ENCODE assay signal across 25 cellular contexts in genomic region chr12:131332224-131332623, GRCh38.
"Had no signal": no experiment of that assay in that cellular context is flagged by ENCODE, and none has a peak within 500 bp of the region (broad histone marks: within the 10 kb centered on the region; RNA-seq: fewer than 3 reads in every experiment).

No MANE protein-coding gene starts in this region.

- H3K9me3 Mint-ChIP-seq: activated naive CD8-positive, alpha-beta T cell treated with anti-CD3 and anti-CD28 coated beads, Interleukin-2, amount 10 ng/mL, durations not matched to agents 7 days and 5 days; activated T-cell treated with anti-CD3 and anti-CD28 coated beads, Interleukin-2, amount 50 U/mL, for 72 hours; activated T-helper 2 cell treated with anti-CD3 and anti-CD28 coated beads, Interferon-gamma antibody, Interleukin-2, Interleukin-4, amounts not matched to agents 10 μg/mL and 5 μg/mL and 100 μg/mL, durations not matched to agents 14 hours and 24 hours and 36 hours had no signal

- DNase-seq: activated CD4-positive, alpha-beta T cell treated with anti-CD3 and anti-CD28 coated beads for 48 hours; activated CD4-positive, alpha-beta T cell treated with anti-CD3 and anti-CD28 coated beads, Interleukin-2, amount 50 U/mL, for 4 hours; activated CD4-positive, CD25-positive, alpha-beta regulatory T cell treated with anti-CD3 and anti-CD28 coated beads, Interleukin-2, amount 50 U/mL, for 72 hours; activated CD8-positive, alpha-beta T cell treated with anti-CD3 and anti-CD28 coated beads, Interleukin-2, amount 10 ng/mL, durations not matched to agents 7 days and 5 days; activated naive CD4-positive, alpha-beta T cell treated with anti-CD3 and anti-CD28 coated beads, Interleukin-2, amount 50 U/mL, for 16 hours; activated naive CD8-positive, alpha-beta T cell treated with anti-CD3 and anti-CD28 coated beads, Interleukin-2, amount 10 ng/mL, durations not matched to agents 7 days and 5 days; activated T-cell treated with anti-CD3 and anti-CD28 coated beads, Interleukin-2, amount 50 U/mL, for 72 hours; adrenal gland; brain microvascular endothelial cell; MG63; NCI-H1105; NCI-H1436; NCI-H1694 treated with DMSO at 0.1 percent for 48 hours; NCI-H2029 treated with DMSO at 0.1 percent for 48 hours; NCI-H345; NCI-H510A; NCI-H69; NK-92 treated with Interleukin-12 subunit alpha and Interleukin-12 subunit beta, amount 100 ng/mL, for 24 hours; OCI-M1; SHP77; SW 1271 had no signal

- H3K4me3 ChIP-seq: adrenal gland, ascending aorta, MG63, SJSA1 had no signal

- H3K27ac ChIP-seq: adrenal gland, ascending aorta, brain microvascular endothelial cell, SJSA1 had no signal

- H3K4me3 Mint-ChIP-seq: activated CD8-positive, alpha-beta T cell treated with anti-CD3 and anti-CD28 coated beads, Interleukin-2, amount 10 ng/mL, durations not matched to agents 7 days and 5 days; activated naive CD8-positive, alpha-beta T cell treated with anti-CD3 and anti-CD28 coated beads, Interleukin-2, amount 10 ng/mL, durations not matched to agents 7 days and 5 days; activated T-cell treated with anti-CD3 and anti-CD28 coated beads, Interleukin-2, amount 50 U/mL, for 72 hours; WTC11 had no signal

- H3K4me1 ChIP-seq: adrenal gland, ascending aorta, SJSA1 had no signal

- H3K36me3 Mint-ChIP-seq: activated naive CD8-positive, alpha-beta T cell treated with anti-CD3 and anti-CD28 coated beads, Interleukin-2, amount 10 ng/mL, durations not matched to agents 7 days and 5 days had no signal

- H3K4me1 Mint-ChIP-seq: activated naive CD8-positive, alpha-beta T cell treated with anti-CD3 and anti-CD28 coated beads, Interleukin-2, amount 10 ng/mL, durations not matched to agents 7 days and 5 days had no signal

- H3K27me3 ChIP-seq: adrenal gland, ascending aorta, brain microvascular endothelial cell, MG63, SJSA1 had no signal

- H3K9me3 ChIP-seq: adrenal gland, ascending aorta, MG63, SJSA1 had no signal

- H3K36me3 ChIP-seq: adrenal gland, ascending aorta, brain microvascular endothelial cell, MG63, SJSA1 had no signal

- H3K27me3 Mint-ChIP-seq: activated naive CD8-positive, alpha-beta T cell treated with anti-CD3 and anti-CD28 coated beads, Interleukin-2, amount 10 ng/mL, durations not matched to agents 7 days and 5 days had no signal

- H3K27ac Mint-ChIP-seq: activated CD8-positive, alpha-beta T cell treated with anti-CD3 and anti-CD28 coated beads, Interleukin-2, amount 10 ng/mL, durations not matched to agents 7 days and 5 days; activated naive CD8-positive, alpha-beta T cell treated with anti-CD3 and anti-CD28 coated beads, Interleukin-2, amount 10 ng/mL, durations not matched to agents 7 days and 5 days; activated T-cell treated with anti-CD3 and anti-CD28 coated beads, Interleukin-2, amount 50 U/mL, for 72 hours; activated T-helper 2 cell treated with anti-CD3 and anti-CD28 coated beads, Interferon-gamma antibody, Interleukin-2, Interleukin-4, amounts not matched to agents 10 μg/mL and 5 μg/mL and 100 μg/mL, durations not matched to agents 14 hours and 24 hours and 36 hours; WTC11 had no signal
